Comparison of ENCODE assay signal across 1 cellular context in genomic region chr15:80026310-80026709, GRCh38.
TF ChIP-seq lines count a peak whose summit lies in the region.

No MANE protein-coding gene starts in this region.

TF ChIP-seq in K562, 482 proteins besides CTCF, POLR2A, EP300 and RAD21:
- TF ChIP-seq FOXA3 (CRISPR knock-in tag; conservative IDR thresholded peaks at IDR 0.05 in 1 of 2, IDR thresholded peaks at IDR 0.05 in 1 of 2) (no peak), STAT5B (CRISPR knock-in tag; IDR thresholded peaks at IDR 0.05) (no peak), ZC3H4 (CRISPR knock-in tag; IDR thresholded peaks at IDR 0.05; ENCODE audit: borderline replicate concordance) (no peak), NR4A1 (CRISPR knock-in tag; IDR thresholded peaks at IDR 0.05) (no peak), NR4A1 (tag; IDR thresholded peaks at IDR 0.05) (no peak), KAT2B (IDR thresholded peaks at IDR 0.05; ENCODE audit: low read depth, low read length) (no peak), HOXB6 (CRISPR knock-in tag; IDR thresholded peaks at IDR 0.05; ENCODE audit: borderline replicate concordance) (no peak), MTA1 (IDR thresholded peaks at IDR 0.05; ENCODE audit: borderline replicate concordance) (no peak), ZNF589 (CRISPR knock-in tag; IDR thresholded peaks at IDR 0.05; ENCODE audit: low read depth) (no peak), ZFP30 (CRISPR knock-in tag; IDR thresholded peaks at IDR 0.05; ENCODE audit: borderline replicate concordance) (no peak), LCOR (CRISPR knock-in tag; IDR thresholded peaks at IDR 0.05) (no peak), CEBPZ (IDR thresholded peaks at IDR 0.05; ENCODE audit: borderline replicate concordance, low read depth, low read length) (no peak), ZKSCAN3 (CRISPR knock-in tag; IDR thresholded peaks at IDR 0.05) (no peak), CBFA2T3 (IDR thresholded peaks at IDR 0.05) (no peak)
